Comparison of ENCODE assay signal across 8 cellular contexts in genomic region chr1:7771673-7772299, GRCh38. TPM values are rescaled to one million over a fixed set of nuclear protein-coding genes. Genes with fewer than 3 reads are reported as not detected.
A peak's percentile ranks its signal among the peaks of the same experiment; 100 is the strongest.
DNase-seq lines count a peak whose midpoint lies in the region; ATAC-seq, FAIRE-seq and TF ChIP-seq lines count a peak whose summit lies in the region.

No MANE protein-coding gene starts in this region.

- H3K36me3 ChIP-seq in PC-3 (ENCODE audit: low read depth, low read length) (peaks cover 7% of the 10 kb centered on the region; the same call in 1 of the 2 replicates), pancreas (no peaks in the 10 kb centered on the region)

- no peak for FAIRE-seq in pancreas (lab: Jason Lieb, UNC)

- H3K4me3 ChIP-seq in PC-3 (ENCODE audit: low read length), result peak overlapping the region; percentile 96
- peak overlapping the region; percentile 90 to 98 (median 94) for H3K4me3 ChIP-seq in pancreas

- no peaks in the 10 kb centered on the region for H3F3A ChIP-seq in PC-3 (ENCODE audit: low read length, unreplicated experiment)

- peak overlapping the region; percentile 99 for H3K4me2 ChIP-seq in PC-3 (ENCODE audit: low read length)

- H3K9me2 ChIP-seq in PC-3 (replicated peaks; ENCODE audit: low read length), result no peaks in the 10 kb centered on the region

- H2AFZ ChIP-seq in PC-3 (ENCODE audit: low read length), result peak overlapping the region; percentile 76; the same call in 1 of the 2 replicates

- no peak for DNase-seq in activated T-cell treated with anti-CD3 and anti-CD28 coated beads, Interleukin-2, amount 50 U/mL, for 72 hours
- DNase-seq in activated T-cell treated with anti-CD3 and anti-CD28 coated beads for 4 hours (no peak), PC-3 (no peak), epithelial cell of prostate (ENCODE audit: low read depth, low spot score) (no peak), pancreas (no peak), NCI-H2196 (lab: John Stamatoyannopoulos, UW; ENCODE audit: unreplicated experiment) (no peak)
- DNase-seq in activated CD4-positive, alpha-beta T cell treated with anti-CD3 and anti-CD28 coated beads for 1 hour, result no peak

- H3K79me2 ChIP-seq in PC-3 (ENCODE audit: low read length), result peaks cover 46% of the 10 kb centered on the region

- peaks cover 3 to 5% of the 10 kb centered on the region in 2 donors for H3K36me3 Mint-ChIP-seq in activated T-cell treated with anti-CD3 and anti-CD28 coated beads, Interleukin-2, amount 50 U/mL, for 72 hours (ENCODE audit: insufficient read depth in 2 of 2)

- H3K27me3 ChIP-seq in PC-3 (ENCODE audit: low read length), result peaks cover 6% of the 10 kb centered on the region; the same call in 1 of the 2 replicates
- H3K27me3 ChIP-seq in pancreas, result no peaks in the 10 kb centered on the region

- peak overlapping the region; percentile 86 to 96 for H3K4me3 Mint-ChIP-seq in activated T-cell treated with anti-CD3 and anti-CD28 coated beads, Interleukin-2, amount 50 U/mL, for 72 hours

- BruUV-seq in PC-3 (replicated peaks; lab: Mats Ljungman, UMichigan), result TSS peak; percentile 55

- H3K4me1 ChIP-seq in PC-3 (ENCODE audit: insufficient read depth, low read length) (peaks cover 13% of the 10 kb centered on the region; the same call in 1 of the 2 replicates), pancreas (peaks cover 0 to 11% (median 0%) of the 10 kb centered on the region in 3 donors)

- peak overlapping the region; percentile 96 for H3K27ac Mint-ChIP-seq in activated T-cell treated with anti-CD3 and anti-CD28 coated beads, Interleukin-2, amount 50 U/mL, for 72 hours

- peaks cover 22% of the 10 kb centered on the region for H3K27me3 Mint-ChIP-seq in activated T-cell treated with anti-CD3 and anti-CD28 coated beads, Interleukin-2, amount 50 U/mL, for 72 hours (ENCODE audit: low read depth)

- no peaks in the 10 kb centered on the region for H3K9me3 Mint-ChIP-seq in activated T-cell treated with anti-CD3 and anti-CD28 coated beads, Interleukin-2, amount 50 U/mL, for 72 hours

- no peak for ATAC-seq in activated T-cell treated with anti-CD3 and anti-CD28 coated beads, Interleukin-2, amount 50 U/mL, for 72 hours (replicated peaks in 1 of 2)
- no peak; the same call in none of the 2 replicates for ATAC-seq in PC-3
- ATAC-seq in pancreas, result no peak
- no peak for ATAC-seq in GM21717 (IDR thresholded peaks at IDR 0.05; ENCODE audit: unreplicated experiment)

- POLR2A ChIA-PET in PC-3 (lab: Charles Lee; ENCODE audit: unreplicated experiment), result no interaction called here

- CTCF ChIA-PET in PC-3 (lab: Charles Lee), result interaction anchor here (0.6 kb wide), 1 partner anchor 81 kb away, joined by 3 read pairs; the partner anchor contains the start of gene UTS2

- H3K9me3 ChIP-seq in PC-3 (ENCODE audit: low read length), result no peaks in the 10 kb centered on the region
- no peaks in the 10 kb centered on the region for H3K9me3 ChIP-seq in pancreas

- peaks cover 8% of the 10 kb centered on the region; the same call in 1 of the 2 replicates for H4K20me1 ChIP-seq in PC-3 (ENCODE audit: low read length)

- H3K27ac ChIP-seq in PC-3 (ENCODE audit: low read length), result peak overlapping the region; percentile 31; the same call in 1 of the 2 replicates
- peak overlapping the region; percentile 89 for H3K27ac ChIP-seq in epithelial cell of prostate
- peak overlapping the region; percentile 67 to 88 (median 82) for H3K27ac ChIP-seq in pancreas

- peak overlapping the region; percentile 87 for H3K9ac ChIP-seq in PC-3 (ENCODE audit: low read length)

- intact Hi-C loops in PC-3 (cut with micrococcal nuclease), result no loop called here
- intact Hi-C loops in pancreas (cut with DNase I), result no loop called here

- 0 out of 2 replicates have a peak, but pooled peaks have one; percentile 8 for TF ChIP-seq CTCF in PC-3 (conservative IDR thresholded peaks at IDR 0.05; ENCODE audit: low read depth, low read length)
- TF ChIP-seq CTCF in pancreas (IDR thresholded peaks at IDR 0.05), result no peak

- H3K4me1 Mint-ChIP-seq in activated T-cell treated with anti-CD3 and anti-CD28 coated beads, Interleukin-2, amount 50 U/mL, for 72 hours (ENCODE audit: low read depth), result peaks cover 39% of the 10 kb centered on the region

- whole genome bisulfite sequencing in pancreas, 2 donors, result 3 to 4% methylated on average over 20 to 24 of the region's 24 CpGs

RNA-seq across cellular contexts. Expression of gene VAMP3, which starts 0.7 kb away (rescaled TPM):
- total RNA-seq in activated T-cell treated with anti-CD3 and anti-CD28 coated beads, Interleukin-2, amount 50 U/mL, for 72 hours, result 10 to 100 TPM; 19.7 to 21.7 TPM
- 64.2 and 67.2 TPM in 2 replicates for total RNA-seq in PC-3 (2014; rRNA removed)
- total RNA-seq in pancreas, result 10 to 100 TPM; 11.7 to 39.1 (median 22.0) TPM
- polyA plus RNA-seq in pancreas, result 10 to 100 TPM; 15.1 to 33.6 TPM

RNA-seq across cellular contexts. Expression of gene PER3, which starts 12.3 kb away (rescaled TPM):
- 1 to 10 TPM; 1.2 to 1.3 TPM for total RNA-seq in activated T-cell treated with anti-CD3 and anti-CD28 coated beads, Interleukin-2, amount 50 U/mL, for 72 hours
- 4.3 and 5.4 TPM in 2 replicates for total RNA-seq in PC-3 (2014; rRNA removed)
- total RNA-seq in pancreas, result 10 to 100 TPM in 3 of 6 donors, 1 to 10 TPM in 3; 4.6 to 13.9 (median 9.6) TPM
- polyA plus RNA-seq in pancreas, result 10 to 100 TPM in 1 of 2 donors, 1 to 10 TPM in 1; 6.4 to 11.8 TPM

Comparison
In these comparisons a context has a peak if more than half of its experiments do, and no peak if none do; other contexts are left out.
1. H3K27ac ChIP-seq: peak in every context shown above with its lines; median percentile 89 in epithelial cell of prostate; 82 in pancreas; 31 in PC-3.